ENCODE assay signal across 27 cellular contexts in genomic region chr1:31011719-31012118, GRCh38. TPM values are rescaled to one million over a fixed set of nuclear protein-coding genes. Genes with fewer than 3 reads are reported as not detected.
DNase-seq lines count a peak whose midpoint lies in the region; ATAC-seq and TF ChIP-seq lines count a peak whose summit lies in the region.
"Had no signal": no experiment of that assay in that cellular context is flagged by ENCODE, and none has a peak within 500 bp of the region (broad histone marks: within the 10 kb centered on the region; RNA-seq: fewer than 3 reads in every experiment).

No MANE protein-coding gene starts in this region.

- no peaks in the 10 kb centered on the region for H3K9me3 ChIP-seq in CD4-positive, alpha-beta T cell (ENCODE audit: control insufficient read depth, low read length)
- H3K9me3 ChIP-seq: left lung, ovary, spleen, transverse colon had no signal

- H3K4me3 Mint-ChIP-seq in T-helper 1 cell treated with Interleukin-12 subunit alpha and Interleukin-12 subunit beta and Interleukin-4 antibody, amounts not matched to agents 30 μg/mL and 1 μg/mL, for 36 hours = no peak overlapping the region
- no peak overlapping the region for H3K4me3 Mint-ChIP-seq in CD4-positive, alpha-beta T cell
- no peak overlapping the region for H3K4me3 Mint-ChIP-seq in activated naive CD8-positive, alpha-beta T cell treated with anti-CD3 and anti-CD28 coated beads for 36 hours
- H3K4me3 Mint-ChIP-seq in naive B cell = peak overlapping the region in 2 of 8 donors; percentile 4 to 34
- H3K4me3 Mint-ChIP-seq: activated CD8-positive, alpha-beta T cell treated with anti-CD3 and anti-CD28 coated beads, Interleukin-2, amount 10 ng/mL, durations not matched to agents 7 days and 5 days; H9; nephron had no signal

- POLR2A ChIA-PET in CD4-positive, alpha-beta T cell (lab: Charles Lee) = no interaction called here

- CTCF ChIA-PET in CD4-positive, alpha-beta T cell (lab: Charles Lee) = no interaction called here

- no peaks in the 10 kb centered on the region for H3K27me3 Mint-ChIP-seq in T-helper 1 cell treated with Interleukin-12 subunit alpha and Interleukin-12 subunit beta and Interleukin-4 antibody, amounts not matched to agents 30 μg/mL and 1 μg/mL, for 36 hours (ENCODE audit: low read depth)
- H3K27me3 Mint-ChIP-seq in CD4-positive, alpha-beta T cell = no peaks in the 10 kb centered on the region
- H3K27me3 Mint-ChIP-seq in activated naive CD8-positive, alpha-beta T cell treated with anti-CD3 and anti-CD28 coated beads for 36 hours = no peaks in the 10 kb centered on the region
- no peaks in the 10 kb centered on the region for H3K27me3 Mint-ChIP-seq in naive B cell
- H3K27me3 Mint-ChIP-seq: T-cell had no signal

- no peak for ATAC-seq in CD4-positive, alpha-beta T cell (ENCODE audit: poor library complexity)
- no peak for ATAC-seq in naive B cell (ENCODE audit: low read depth in 2 of 2)
- ATAC-seq in GM18909 (IDR thresholded peaks at IDR 0.05; ENCODE audit: poor library complexity, unreplicated experiment) = no peak
- ATAC-seq: activated CD8-positive, alpha-beta T cell treated with anti-CD3 and anti-CD28 coated beads, Interleukin-2, amount 10 ng/mL, durations not matched to agents 7 days and 5 days; left lung; T-cell had no signal

- peaks cover 5% of the 10 kb centered on the region for H3K36me3 Mint-ChIP-seq in T-helper 1 cell treated with Interleukin-12 subunit alpha and Interleukin-12 subunit beta and Interleukin-4 antibody, amounts not matched to agents 30 μg/mL and 1 μg/mL, for 36 hours (ENCODE audit: low read depth)
- peaks cover 35% of the 10 kb centered on the region for H3K36me3 Mint-ChIP-seq in CD4-positive, alpha-beta T cell (ENCODE audit: low read depth)
- H3K36me3 Mint-ChIP-seq in activated naive CD8-positive, alpha-beta T cell treated with anti-CD3 and anti-CD28 coated beads for 36 hours = peaks cover 18% of the 10 kb centered on the region
- H3K36me3 Mint-ChIP-seq in naive B cell = no peaks in the 10 kb centered on the region

- DNase-seq in T-helper 1 cell (no peak), naive B cell (no peak), iPS-NIHi11 (ENCODE audit: low spot score) (no peak), germinal center (ENCODE audit: low spot score) (no peak)
- no peak for DNase-seq in CD4-positive, alpha-beta T cell
- DNase-seq in activated naive CD8-positive, alpha-beta T cell treated with anti-CD3 and anti-CD28 coated beads for 36 hours = no peak
- DNase-seq: activated CD4-positive, alpha-beta T cell treated with anti-CD3 and anti-CD28 coated beads for 1 hour; activated CD8-positive, alpha-beta T cell treated with anti-CD3 and anti-CD28 coated beads, Interleukin-2, amount 10 ng/mL, durations not matched to agents 7 days and 5 days; caudate nucleus; cortex of kidney; DMS79; GDM1; H9; hippocampal formation; left lung; NCI-H1417 treated with DMSO at 0.1 percent for 48 hours; NCI-H345; NCI-H774; ovary; SJCRH30; spleen; T-cell; transverse colon had no signal

- no peak for TF ChIP-seq CTCF in CD4-positive, alpha-beta T cell (IDR thresholded peaks at IDR 0.05)

- no peak overlapping the region for H3K27ac ChIP-seq in CD4-positive, alpha-beta T cell (ENCODE audit: low read depth, low read length)
- H3K27ac ChIP-seq: KMS-11, left lung, ovary, SJCRH30, spleen, transverse colon had no signal

- H3K4me1 Mint-ChIP-seq in T-helper 1 cell treated with Interleukin-12 subunit alpha and Interleukin-12 subunit beta and Interleukin-4 antibody, amounts not matched to agents 30 μg/mL and 1 μg/mL, for 36 hours (ENCODE audit: low read depth) = peaks cover 40% of the 10 kb centered on the region
- H3K4me1 Mint-ChIP-seq in CD4-positive, alpha-beta T cell (ENCODE audit: low read depth) = peaks cover 74% of the 10 kb centered on the region
- peaks cover 55% of the 10 kb centered on the region for H3K4me1 Mint-ChIP-seq in activated naive CD8-positive, alpha-beta T cell treated with anti-CD3 and anti-CD28 coated beads for 36 hours
- peaks cover 39 to 67% (median 46%) of the 10 kb centered on the region in 3 donors for H3K4me1 Mint-ChIP-seq in naive B cell

- intact Hi-C loops in CD4-positive, alpha-beta T cell (cut with DNase I, micrococcal nuclease) = loop anchor here in 1 of 2 experiments (5.0 kb wide), 1 partner anchor 51 kb away; no protein-coding TSS in a partner anchor

- H3K27me3 ChIP-seq in CD4-positive, alpha-beta T cell (ENCODE audit: control insufficient read depth, insufficient read depth, low read length) = no peaks in the 10 kb centered on the region
- H3K27me3 ChIP-seq: left lung, ovary, SJCRH30, spleen, transverse colon had no signal

- H3K27ac Mint-ChIP-seq in T-helper 1 cell treated with Interleukin-12 subunit alpha and Interleukin-12 subunit beta and Interleukin-4 antibody, amounts not matched to agents 30 μg/mL and 1 μg/mL, for 36 hours = peak overlapping the region; percentile 52
- H3K27ac Mint-ChIP-seq in CD4-positive, alpha-beta T cell = peak overlapping the region; percentile 22
- H3K27ac Mint-ChIP-seq in activated naive CD8-positive, alpha-beta T cell treated with anti-CD3 and anti-CD28 coated beads for 36 hours = peak overlapping the region; percentile 17
- H3K27ac Mint-ChIP-seq in naive B cell = peak overlapping the region in 4 of 6 donors; percentile 8 to 59 (median 22)
- H3K27ac Mint-ChIP-seq: activated CD8-positive, alpha-beta T cell treated with anti-CD3 and anti-CD28 coated beads, Interleukin-2, amount 10 ng/mL, durations not matched to agents 7 days and 5 days had no signal

- H3K9me3 Mint-ChIP-seq in T-helper 1 cell treated with Interleukin-12 subunit alpha and Interleukin-12 subunit beta and Interleukin-4 antibody, amounts not matched to agents 30 μg/mL and 1 μg/mL, for 36 hours = no peaks in the 10 kb centered on the region
- H3K9me3 Mint-ChIP-seq in CD4-positive, alpha-beta T cell = no peaks in the 10 kb centered on the region
- H3K9me3 Mint-ChIP-seq in activated naive CD8-positive, alpha-beta T cell treated with anti-CD3 and anti-CD28 coated beads for 36 hours = no peaks in the 10 kb centered on the region
- H3K9me3 Mint-ChIP-seq in naive B cell = no peaks in the 10 kb centered on the region
- H3K9me3 Mint-ChIP-seq: H9, nephron, T-cell had no signal

RNA-seq across cellular contexts. Expression of gene PUM1, which starts 53.8 kb away (rescaled TPM):
- 100 to 1,000 TPM; 190 to 202 TPM for total RNA-seq in CD4-positive, alpha-beta T cell
- 10 to 100 TPM; 93.4 to 94.6 TPM for total RNA-seq in activated naive CD8-positive, alpha-beta T cell treated with anti-CD3 and anti-CD28 coated beads for 36 hours
- 100 to 1,000 TPM in 5 of 6 donors, 10 to 100 TPM in 1; 93.0 to 121 (median 109) TPM for polyA plus RNA-seq in naive B cell (ENCODE audit: low read depth in 6 of 6)
